Comparison of ENCODE assay signal across 8 cellular contexts in the genomic region with DNA sequence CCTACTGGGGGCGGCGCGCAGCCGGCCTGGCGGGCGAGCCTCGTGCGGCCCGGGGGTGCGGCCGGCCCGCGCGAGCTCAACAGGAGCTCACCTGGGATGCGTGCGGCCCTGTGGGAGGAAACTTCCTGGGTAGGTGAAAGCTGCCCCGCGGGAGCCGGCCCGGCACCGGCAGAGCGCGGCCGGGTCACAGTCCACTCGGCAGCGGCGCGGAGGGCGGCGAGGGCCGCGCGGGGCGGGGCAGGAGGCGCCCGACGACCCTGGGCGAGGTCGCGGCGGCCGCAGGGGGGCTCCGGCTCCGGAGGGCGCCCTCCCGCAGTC. TPM values are rescaled to one million over a fixed set of nuclear protein-coding genes. Genes with fewer than 3 reads are reported as not detected.
DNase-seq lines count a peak whose midpoint lies in the region; ATAC-seq, FAIRE-seq and TF ChIP-seq lines count a peak whose summit lies in the region.

No MANE protein-coding gene starts in this region.

- no peak overlapping the region for H2AK5ac ChIP-seq in H1 (ENCODE audit: low read depth, low read length)

- H3K4me3 ChIP-seq in H1 (ENCODE audit: extremely low read depth in 1 of 4, insufficient read depth in 2 of 4, low read depth in 3 of 4, low read length in 4 of 4) (peak overlapping the region; percentile 83 to 97 (median 93)), muscle layer of duodenum (ENCODE audit: low read depth in 1 of 2, low read length in 2 of 2) (peak overlapping the region; percentile 82 to 96), tibial artery (peak overlapping the region; percentile 70 to 94)

- H4K20me1 ChIP-seq in H1 (replicated peaks in 1 of 2; ENCODE audit: control insufficient read depth in 1 of 2, insufficient read depth in 2 of 2, low read length in 2 of 2) = no peaks in the 10 kb centered on the region

- peak overlapping the region in 3 of 4 experiments; percentile 52 to 73 (median 68); a peak in 6 of 7 replicates for H3K9ac ChIP-seq in H1 (replicated peaks in 1 of 4; ENCODE audit: extremely low read depth in 1 of 4, low read depth in 3 of 4, low read length in 3 of 4)

- peak overlapping the region; percentile 82 to 97 for H3K4me2 ChIP-seq in H1 (ENCODE audit: insufficient read depth in 1 of 2, low read depth in 2 of 2, low read length in 2 of 2)

- H3K9me3 ChIP-seq in H1 (ENCODE audit: insufficient read depth in 2 of 2, low read depth in 1 of 2, low read length in 1 of 2) (no peaks in the 10 kb centered on the region), muscle layer of duodenum (ENCODE audit: control insufficient read depth in 1 of 2, low read length in 2 of 2) (no peaks in the 10 kb centered on the region), tibial artery (no peaks in the 10 kb centered on the region)

- H3K18ac ChIP-seq in H1 (ENCODE audit: extremely low read depth, low read length) = 0 out of 2 replicates have a peak overlapping the region, but pooled peaks have one; percentile 27

- no peak overlapping the region for H2AFZ ChIP-seq in H1 (ENCODE audit: low read length)

- 0 out of 2 replicates have a peak overlapping the region, but pooled peaks have one; percentile 62 for H2BK5ac ChIP-seq in H1 (ENCODE audit: low read depth, low read length)

- DNase-seq in COLO668 (lab: John Stamatoyannopoulos, UW; ENCODE audit: unreplicated experiment) (peak; percentile 90), GM20000 (ENCODE audit: low spot score) (peak; percentile 65), H1 (ENCODE audit: low read depth in 1 of 2, low spot score in 2 of 2) (peak in 1 of 2 experiments; percentile 72), tibial artery (peak; percentile 28 to 72), NCI-H1092 treated with DMSO at 0.1 percent for 48 hours (lab: John Stamatoyannopoulos, UW) (no peak)
- peak; percentile 66 for DNase-seq in activated CD4-positive, alpha-beta T cell treated with anti-CD3 and anti-CD28 coated beads for 48 hours

- no peak for TF ChIP-seq EP300 in H1 (IDR thresholded peaks at IDR 0.05; ENCODE audit: borderline replicate concordance in 1 of 2, low read depth in 2 of 2, low read length in 2 of 2)

- H2BK20ac ChIP-seq in H1 (ENCODE audit: low read length) = no peak overlapping the region

- no peak overlapping the region for H3K14ac ChIP-seq in H1 (ENCODE audit: insufficient read length)

- POLR2A ChIA-PET in H1 (lab: Charles Lee; ENCODE audit: partially characterized antibody) = interaction anchor here (0.8 to 2.0 kb wide), 9 partner anchors 9 to 224 kb away, joined by 3 to 6 read pairs (median 3); a partner anchor contains a TSS

- H2BK120ac ChIP-seq in H1 (replicated peaks; ENCODE audit: low read depth, low read length) = no peak overlapping the region

- H3K27me3 ChIP-seq in H1 (replicated peaks in 1 of 4; ENCODE audit: control insufficient read depth in 3 of 4, extremely low read depth in 1 of 4, insufficient read depth in 3 of 4, low read length in 3 of 4) = no peaks in the 10 kb centered on the region
- no peaks in the 10 kb centered on the region for H3K27me3 ChIP-seq in muscle layer of duodenum (ENCODE audit: low read depth, low read length)
- H3K27me3 ChIP-seq in tibial artery = no peaks in the 10 kb centered on the region

- H3K79me1 ChIP-seq in H1 (ENCODE audit: low read depth, low read length) = no peaks in the 10 kb centered on the region

- H3K23ac ChIP-seq in H1 (ENCODE audit: insufficient read length) = no peak overlapping the region

- H3K27ac ChIP-seq in H1 (ENCODE audit: low read depth, low read length) (peak overlapping the region; percentile 53; the same call in 1 of the 2 replicates), muscle layer of duodenum (ENCODE audit: low read length) (peak overlapping the region; percentile 97), tibial artery (peak overlapping the region; percentile 92 to 97)

- no peak for FAIRE-seq in H1 (lab: Jason Lieb, UNC)

- TF ChIP-seq RAD21 in H1 (IDR thresholded peaks at IDR 0.05 in 1 of 2, conservative IDR thresholded peaks at IDR 0.05 in 1 of 2; ENCODE audit: low read depth in 2 of 2, low read length in 2 of 2) = no peak

- H4K91ac ChIP-seq in H1 (replicated peaks; ENCODE audit: insufficient read length, low read length) = no peak overlapping the region

- H3K79me2 ChIP-seq in H1 (ENCODE audit: control insufficient read depth in 1 of 2, insufficient read depth in 2 of 2, low read length in 2 of 2) = peaks cover 5 to 43% of the 10 kb centered on the region in 2 experiments; a peak in 3 of 4 replicates

- H4K5ac ChIP-seq in H1 (ENCODE audit: insufficient read length, low read depth, low read length) = no peak overlapping the region

- peaks cover 9% of the 10 kb centered on the region; the same call in 1 of the 2 replicates for H3K23me2 ChIP-seq in H1 (ENCODE audit: low read depth, low read length)

- peak overlapping the region; percentile 93 for H4K8ac ChIP-seq in H1 (ENCODE audit: extremely low read depth, insufficient read depth, low read length)

- CTCF ChIA-PET in H1 (lab: Charles Lee; ENCODE audit: partially characterized antibody) = no interaction called here

- WGBS in H1 (ENCODE audit: extremely low coverage in 1 of 2, insufficient coverage in 1 of 2, insufficient read length in 1 of 2, insufficient replicate concordance in 2 of 2, low coverage in 1 of 2, low lambda C conversion rate in 2 of 2, missing lambda C conversion rate in 1 of 2), 2 experiments = 0% methylated on average over 8 of the region's 46 CpGs; no CpG with 5 or more reads in 1 of the 2 experiments

- no peak overlapping the region for H3K4ac ChIP-seq in H1 (replicated peaks; ENCODE audit: insufficient read length, low read depth, low read length)

- no peak; a peak in 1 of 3 replicates for TF ChIP-seq POLR2A in H1 (IDR thresholded peaks at IDR 0.05; ENCODE audit: control extremely low read depth in 1 of 2, low read depth in 2 of 2, low read length in 2 of 2)

- H2BK12ac ChIP-seq in H1 (ENCODE audit: low read depth, low read length) = no peak overlapping the region

- no peak overlapping the region for H2BK15ac ChIP-seq in H1 (ENCODE audit: low read length)

- ATAC-seq in HG03558 (IDR thresholded peaks at IDR 0.05; ENCODE audit: extremely low read depth, unreplicated experiment) = peak; percentile 23

- H3K4me1 ChIP-seq in H1 (replicated peaks in 1 of 4; ENCODE audit: control insufficient read depth in 3 of 4, insufficient read depth in 4 of 4, low read length in 3 of 4) (no peaks in the 10 kb centered on the region; a peak in 2 of 7 replicates), muscle layer of duodenum (ENCODE audit: control insufficient read depth in 1 of 2, insufficient read depth in 2 of 2, low read length in 2 of 2) (peaks cover 12 to 23% of the 10 kb centered on the region in 2 donors), tibial artery (peaks cover 0 to 35% (median 13%) of the 10 kb centered on the region in 4 donors)

- TF ChIP-seq CTCF in GM20000 (IDR thresholded peaks at IDR 0.05; ENCODE audit: extremely low read depth, missing control alignments) (no peak), H1 (IDR thresholded peaks at IDR 0.05; ENCODE audit: control extremely low read depth in 1 of 3, insufficient read depth in 1 of 3, low read depth in 1 of 3, low read length in 3 of 3) (no peak), tibial artery (IDR thresholded peaks at IDR 0.05) (no peak)

- peak overlapping the region; percentile 35 for H3K56ac ChIP-seq in H1 (replicated peaks; ENCODE audit: insufficient read length, low read depth, low read length)

- intact Hi-C loops in tibial artery (cut with DNase I; ENCODE audit: low total_unique reads) = no loop called here

- H3K36me3 ChIP-seq in H1 (ENCODE audit: control insufficient read depth in 2 of 4, insufficient read depth in 4 of 4, low read length in 3 of 4) (no peaks in the 10 kb centered on the region), muscle layer of duodenum (ENCODE audit: control insufficient read depth in 1 of 2, insufficient read depth in 2 of 2, low read length in 2 of 2) (no peaks in the 10 kb centered on the region), tibial artery (no peaks in the 10 kb centered on the region)

TF ChIP-seq in H1, 55 proteins besides CTCF, POLR2A, EP300 and RAD21:
- TF ChIP-seq POLR2AphosphoS5 (IDR thresholded peaks at IDR 0.05; ENCODE audit: low read depth, low read length) = no peak
- TF ChIP-seq TAF7 (optimal IDR thresholded peaks at IDR 0.05; ENCODE audit: borderline replicate concordance, low read depth, low read length) = peak; percentile 1
- TF ChIP-seq, protein P1, sequence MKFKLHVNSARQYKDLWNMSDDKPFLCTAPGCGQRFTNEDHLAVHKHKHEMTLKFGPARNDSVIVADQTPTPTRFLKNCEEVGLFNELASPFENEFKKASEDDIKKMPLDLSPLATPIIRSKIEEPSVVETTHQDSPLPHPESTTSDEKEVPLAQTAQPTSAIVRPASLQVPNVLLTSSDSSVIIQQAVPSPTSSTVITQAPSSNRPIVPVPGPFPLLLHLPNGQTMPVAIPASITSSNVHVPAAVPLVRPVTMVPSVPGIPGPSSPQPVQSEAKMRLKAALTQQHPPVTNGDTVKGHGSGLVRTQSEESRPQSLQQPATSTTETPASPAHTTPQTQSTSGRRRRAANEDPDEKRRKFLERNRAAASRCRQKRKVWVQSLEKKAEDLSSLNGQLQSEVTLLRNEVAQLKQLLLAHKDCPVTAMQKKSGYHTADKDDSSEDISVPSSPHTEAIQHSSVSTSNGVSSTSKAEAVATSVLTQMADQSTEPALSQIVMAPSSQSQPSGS (IDR thresholded peaks at IDR 0.05; ENCODE audit: low read length) = no peak
- 0 out of 2 replicates have a peak, but pooled peaks have one; percentile 36 for TF ChIP-seq RBBP5 (IDR thresholded peaks at IDR 0.05; ENCODE audit: borderline replicate concordance, low read depth, low read length)
- TF ChIP-seq TAF1 (IDR thresholded peaks at IDR 0.05; ENCODE audit: low read depth, low read length) = peak; percentile 37; the same call in 1 of the 2 replicates
- TF ChIP-seq NRF1 (IDR thresholded peaks at IDR 0.05; ENCODE audit: low read depth, low read length) = no peak
- TF ChIP-seq KDM4A (IDR thresholded peaks at IDR 0.05; ENCODE audit: low read depth, low read length, severe bottlenecking) = peak; percentile 72

RNA-seq across cellular contexts. Expression of a gene that starts 0.4 kb away (rescaled TPM):
- total RNA-seq in H1 (2021; fragmentation: NEBNext Ultra II Directional; extraction: Animal tissue kit (Norgen Biotek cat#: 25700)) = 51.2 and 57.2 TPM in 2 replicates
- polyA plus RNA-seq in H1 (2011; rRNA removed) = 11.5 and 15.9 TPM in 2 replicates
- 27.7 TPM for polyA plus RNA-seq in H1 (2011; cell fraction: cytosol; rRNA removed)
- 11.7 TPM for polyA plus RNA-seq in H1 (2011; cell fraction: nucleus; rRNA removed)
- polyA plus RNA-seq in H1 (2012, experiment 1 of 2) = 20.3 to 36.4 TPM (median 22.5 TPM) in 4 replicates
- 1.5 TPM for polyA plus RNA-seq in H1 (2012, experiment 2 of 2)
- polyA plus RNA-seq in H1 (2013, experiment 1 of 2) = 34.0 TPM
- 32.8 TPM for polyA plus RNA-seq in H1 (2013, experiment 2 of 2)
- polyA minus RNA-seq in H1 (2011; rRNA and poly(A)+ RNA removed) = 36.5 and 47.3 TPM in 2 replicates
- 29.7 TPM for polyA minus RNA-seq in H1 (2011; cell fraction: cytosol; rRNA and poly(A)+ RNA removed)
- polyA minus RNA-seq in H1 (2011; cell fraction: nucleus; rRNA and poly(A)+ RNA removed) = 56.1 TPM
